8 cellular contexts compared by ENCODE assay signal in genomic region chr19:1016647-1017114, GRCh38. TPM values are rescaled to one million over a fixed set of nuclear protein-coding genes. Genes with fewer than 3 reads are reported as not detected.
DNase-seq lines count a peak whose midpoint lies in the region; ATAC-seq and TF ChIP-seq lines count a peak whose summit lies in the region.
"Had no signal": no experiment of that assay in that cellular context is flagged by ENCODE, and none has a peak within 500 bp of the region (broad histone marks: within the 10 kb centered on the region; RNA-seq: fewer than 3 reads in every experiment).

No MANE protein-coding gene starts in this region.

- H2BK15ac ChIP-seq in H9 (ENCODE audit: low read depth, low read length), result no peak overlapping the region

- H3K36me3 Mint-ChIP-seq in H9 (ENCODE audit: insufficient read depth in 1 of 3, low read depth in 3 of 3) (peaks cover 2 to 10% (median 8%) of the 10 kb centered on the region in 3 experiments; a peak in 5 of 7 replicates), activated B cell treated with CpG ODN at 0.5 μM for 24 hours (ENCODE audit: low read depth) (peaks cover 27% of the 10 kb centered on the region), glutamatergic neuron (ENCODE audit: unreplicated experiment) (no peaks in the 10 kb centered on the region)

- no peak for TF ChIP-seq CTCF in H9 (conservative IDR thresholded peaks at IDR 0.05)
- no peak for TF ChIP-seq CTCF in activated B cell treated with CpG ODN at 0.5 μM for 24 hours (IDR thresholded peaks at IDR 0.05)
- TF ChIP-seq CTCF in glutamatergic neuron (IDR thresholded peaks at IDR 0.05; ENCODE audit: partially characterized antibody, unreplicated experiment), result no peak

- H2BK12ac ChIP-seq in H9 (ENCODE audit: insufficient read length, low read depth, low read length), result no peak overlapping the region

- peaks cover 17 to 35% of the 10 kb centered on the region in 2 experiments for H3K4me1 Mint-ChIP-seq in H9
- peaks cover 57% of the 10 kb centered on the region for H3K4me1 Mint-ChIP-seq in activated B cell treated with CpG ODN at 0.5 μM for 24 hours
- H3K4me1 Mint-ChIP-seq in glutamatergic neuron (ENCODE audit: low read depth, unreplicated experiment), result peaks cover 7% of the 10 kb centered on the region

- no peak overlapping the region for H3K4me2 ChIP-seq in H9 (ENCODE audit: insufficient read depth, insufficient read length, low read length)

- H3K9me3 Mint-ChIP-seq in H9 (no peaks in the 10 kb centered on the region; a peak in 1 of 5 replicates), activated B cell treated with CpG ODN at 0.5 μM for 24 hours (no peaks in the 10 kb centered on the region), glutamatergic neuron (ENCODE audit: unreplicated experiment) (peaks cover 6% of the 10 kb centered on the region)

- H2AK5ac ChIP-seq in H9 (ENCODE audit: insufficient read length, low read length), result no peak overlapping the region

- intact Hi-C loops in activated B cell treated with CpG ODN at 0.5 μM for 24 hours (cut with micrococcal nuclease), result no loop called here

- no peak for DNase-seq in H9
- no peak for DNase-seq in activated B cell treated with CpG ODN at 0.5 μM for 24 hours
- no peak for DNase-seq in glutamatergic neuron
- no peak for DNase-seq in NCI-H69 (lab: John Stamatoyannopoulos, UW)
- DNase-seq: OCI-M1 had no signal

- POLR2A ChIA-PET in activated B cell treated with CpG ODN at 0.5 μM for 24 hours (lab: Charles Lee), result interaction anchor here (0.5 to 1.8 kb wide), 7 partner anchors 9 to 162 kb away, joined by 3 to 7 read pairs (median 3); partner anchors contain the start of genes ABCA7, ARHGAP45 and CNN2

- CTCF ChIA-PET in activated B cell treated with CpG ODN at 0.5 μM for 24 hours (lab: Charles Lee), result no interaction called here

- H3K27ac ChIP-seq in H9 (ENCODE audit: insufficient read length, low read depth, low read length) (no peak overlapping the region), skin epidermis (peak overlapping the region in 19 of 21 experiments; percentile 6 to 96 (median 63))

- H3K9me3 ChIP-seq in H9 (ENCODE audit: control insufficient read depth, low read depth, low read length), result no peaks in the 10 kb centered on the region

- no peak overlapping the region for H2BK5ac ChIP-seq in H9 (ENCODE audit: insufficient read length, low read length)

- peaks cover 7% of the 10 kb centered on the region for H3K79me1 ChIP-seq in H9 (ENCODE audit: insufficient read depth, low read depth, low read length, poor library complexity, severe bottlenecking)

- no peaks in the 10 kb centered on the region for H3K27me3 ChIP-seq in H9 (ENCODE audit: insufficient read depth, low read length)

- H3T11ph ChIP-seq in H9 (ENCODE audit: low read length), result no peak overlapping the region

- no peak overlapping the region for H3K9ac ChIP-seq in H9 (ENCODE audit: extremely low read depth, insufficient read length, low read length)

- no CpG with 5 or more reads among the region's 12 CpGs for WGBS in H9 (ENCODE audit: extremely low coverage, insufficient read length, low lambda C conversion rate)

- no peak overlapping the region for H4K8ac ChIP-seq in H9 (replicated peaks; ENCODE audit: insufficient read length, low read depth, low read length)

- H2BK120ac ChIP-seq in H9 (ENCODE audit: low read depth, low read length, poor library complexity, severe bottlenecking), result no peak overlapping the region

- peaks cover 45% of the 10 kb centered on the region; the same call in 1 of the 2 replicates for H3K79me2 ChIP-seq in H9 (ENCODE audit: insufficient read depth, low read length)

- H3K4me3 Mint-ChIP-seq in H9 (peak overlapping the region in 1 of 2 experiments; percentile 56; a peak in 2 of 5 replicates), activated B cell treated with CpG ODN at 0.5 μM for 24 hours (peak overlapping the region; percentile 71), glutamatergic neuron (ENCODE audit: unreplicated experiment) (peak overlapping the region; percentile 46)

- H3K4ac ChIP-seq in H9 (ENCODE audit: low read depth, low read length), result no peak overlapping the region

- no peak overlapping the region for H4K5ac ChIP-seq in H9 (ENCODE audit: insufficient read length, low read depth, low read length)

- H3K27ac Mint-ChIP-seq in H9 (peak overlapping the region in 2 of 3 experiments; percentile 86 to 95; a peak in 4 of 7 replicates), activated B cell treated with CpG ODN at 0.5 μM for 24 hours (peak overlapping the region; percentile 59), glutamatergic neuron (ENCODE audit: unreplicated experiment) (peak overlapping the region; percentile 22)

- no peaks in the 10 kb centered on the region; the same call in 1 of the 2 replicates for H3K4me1 ChIP-seq in H9 (ENCODE audit: insufficient read depth, low read length)

- H4K91ac ChIP-seq in H9 (ENCODE audit: insufficient read length, low read depth, low read length), result no peak overlapping the region

- no peak overlapping the region for H3K18ac ChIP-seq in H9 (ENCODE audit: insufficient read length, low read depth, low read length)

- peaks cover 10% of the 10 kb centered on the region for H3K23me2 ChIP-seq in H9 (ENCODE audit: insufficient read length, low read depth, low read length, poor library complexity, severe bottlenecking)

- H2BK20ac ChIP-seq in H9 (ENCODE audit: low read depth, low read length, poor library complexity, severe bottlenecking), result no peak overlapping the region

- H3K27me3 Mint-ChIP-seq in H9 (ENCODE audit: low read depth) (no peaks in the 10 kb centered on the region; the same call in 1 of the 2 replicates), activated B cell treated with CpG ODN at 0.5 μM for 24 hours (no peaks in the 10 kb centered on the region), glutamatergic neuron (ENCODE audit: unreplicated experiment) (peaks cover 11% of the 10 kb centered on the region)

- no peak overlapping the region for H3K23ac ChIP-seq in H9 (ENCODE audit: insufficient read length, low read depth, low read length)

- no peak overlapping the region for H3K56ac ChIP-seq in H9 (ENCODE audit: insufficient read length, low read depth, low read length)

- no peak overlapping the region for H2AFZ ChIP-seq in H9 (ENCODE audit: low read length)

- ATAC-seq in activated B cell treated with CpG ODN at 0.5 μM for 24 hours (ENCODE audit: low read depth), result no peak
- ATAC-seq in HG03045 (IDR thresholded peaks at IDR 0.05; ENCODE audit: unreplicated experiment), result no peak
- ATAC-seq in GM18498 (IDR thresholded peaks at IDR 0.05; ENCODE audit: unreplicated experiment), result no peak

- H3K14ac ChIP-seq in H9 (ENCODE audit: insufficient read depth, low read length), result no peak overlapping the region

- H4K20me1 ChIP-seq in H9 (ENCODE audit: control insufficient read depth, insufficient read depth, insufficient read length), result no peaks in the 10 kb centered on the region

- peak overlapping the region in 1 of 7 experiments; percentile 10 for H3K4me3 ChIP-seq in skin epidermis

RNA-seq across cellular contexts. Expression of gene TMEM259, which starts 4.2 kb away (rescaled TPM):
- total RNA-seq in H9 (2021), result 169 and 171 TPM in 2 replicates
- total RNA-seq in activated B cell treated with CpG ODN at 0.5 μM for 24 hours, result 223 and 257 TPM in 2 replicates
- total RNA-seq in glutamatergic neuron (ENCODE audit: unreplicated experiment), result 222 TPM

RNA-seq across cellular contexts. Expression of gene RNU6-2, which starts 4.6 kb away (rescaled TPM):
- total RNA-seq in H9 (2021) (not detected in 2 replicates), activated B cell treated with CpG ODN at 0.5 μM for 24 hours (not detected in 2 replicates), glutamatergic neuron (ENCODE audit: unreplicated experiment) (not detected)

RNA-seq across cellular contexts. Expression of gene CNN2, which starts 9.7 kb away (rescaled TPM):
- total RNA-seq in H9 (2021) (524 and 529 TPM in 2 replicates), activated B cell treated with CpG ODN at 0.5 μM for 24 hours (352 and 371 TPM in 2 replicates), glutamatergic neuron (ENCODE audit: unreplicated experiment) (117 TPM)

RNA-seq across cellular contexts. Expression of gene GRIN3B, which starts 16.5 kb away (rescaled TPM):
- total RNA-seq in H9 (2021) (1.0 and 1.4 TPM in 2 replicates), activated B cell treated with CpG ODN at 0.5 μM for 24 hours (0.11 TPM in 1 of 2 replicates, not detected in the other), glutamatergic neuron (ENCODE audit: unreplicated experiment) (0.93 TPM)

RNA-seq across cellular contexts. Expression of gene ABCA7, which starts 23.2 kb away (rescaled TPM):
- 28.3 and 34.6 TPM in 2 replicates for total RNA-seq in H9 (2021)
- 164 and 188 TPM in 2 replicates for total RNA-seq in activated B cell treated with CpG ODN at 0.5 μM for 24 hours
- total RNA-seq in glutamatergic neuron (ENCODE audit: unreplicated experiment), result 110 TPM

Comparison
In these comparisons a context has a peak if more than half of its experiments do, and no peak if none do; other contexts are left out.
1. H3K27ac Mint-ChIP-seq: peak in every context shown above with its lines; median percentile 90 in H9; 59 in activated B cell treated with CpG ODN at 0.5 μM for 24 hours; 22 in glutamatergic neuron.